Comparison of ENCODE assay signal across 9 cellular contexts in genomic region chr11:69089258-69089657, GRCh38. TPM values are rescaled to one million over a fixed set of nuclear protein-coding genes. Genes with fewer than 3 reads are reported as not detected.
A peak's percentile ranks its signal among the peaks of the same experiment; 100 is the strongest.
DNase-seq lines count a peak whose midpoint lies in the region; ATAC-seq, FAIRE-seq and TF ChIP-seq lines count a peak whose summit lies in the region.
"Had no signal": no experiment of that assay in that cellular context is flagged by ENCODE, and none has a peak within 500 bp of the region (broad histone marks: within the 10 kb centered on the region; RNA-seq: fewer than 3 reads in every experiment).

No MANE protein-coding gene starts in this region.

- H3K4me3 ChIP-seq in AG10803 (ENCODE audit: low read length), result no peak overlapping the region
- H3K4me3 ChIP-seq in astrocyte of the cerebellum (ENCODE audit: low read depth, low read length), result no peak overlapping the region
- H3K4me3 ChIP-seq: coronary artery had no signal

- H3K27me3 Mint-ChIP-seq in osteocyte (ENCODE audit: unreplicated experiment), result no peaks in the 10 kb centered on the region

- peaks cover 20% of the 10 kb centered on the region for H3K4me1 Mint-ChIP-seq in osteocyte (ENCODE audit: unreplicated experiment)

- in situ Hi-C loops in astrocyte of the cerebellum (cut with HindIII; ENCODE audit: low sequenced_read_pairs), result loop anchor here (25.0 kb wide), 1 partner anchor 452 kb away; no protein-coding TSS in a partner anchor

- peaks cover 9% of the 10 kb centered on the region for H3K36me3 Mint-ChIP-seq in osteocyte (ENCODE audit: unreplicated experiment)

- TF ChIP-seq POLR2A in GM12891 (IDR thresholded peaks at IDR 0.05; ENCODE audit: low read depth, low read length), result no peak

- peak; percentile 82 for DNase-seq in AG10803 (ENCODE audit: low read depth)
- DNase-seq in LoVo (ENCODE audit: low spot score), result peak; percentile 43
- peak; percentile 76 for DNase-seq in astrocyte of the cerebellum (ENCODE audit: low read depth)
- DNase-seq in islet precursor cell, result peak; percentile 75
- DNase-seq in osteocyte (ENCODE audit: extremely low spot score, unreplicated experiment), result no peak
- DNase-seq in NCI-H146 (lab: John Stamatoyannopoulos, UW), result no peak
- DNase-seq in GM12891 (ENCODE audit: insufficient read length, low spot score), result no peak

- TF ChIP-seq CTCF in AG10803 (conservative IDR thresholded peaks at IDR 0.05; ENCODE audit: low read length) (0 out of 2 replicates have a peak, but pooled peaks have one; percentile 0), astrocyte of the cerebellum (IDR thresholded peaks at IDR 0.05; ENCODE audit: low read depth, low read length, missing control alignments) (no peak), osteocyte (IDR thresholded peaks at IDR 0.05) (no peak)

- H3K4me3 Mint-ChIP-seq in osteocyte (ENCODE audit: unreplicated experiment), result no peak overlapping the region

- no peak for FAIRE-seq in GM12891 (lab: Jason Lieb, UNC)

- no peak for ATAC-seq in HG02884 (IDR thresholded peaks at IDR 0.05; ENCODE audit: unreplicated experiment)

- no peak overlapping the region for H3K27ac Mint-ChIP-seq in osteocyte (ENCODE audit: unreplicated experiment)

- no peaks in the 10 kb centered on the region for H3K9me3 Mint-ChIP-seq in osteocyte (ENCODE audit: unreplicated experiment)

TF ChIP-seq in GM12891, 5 proteins besides CTCF, POLR2A, EP300 and RAD21:
- TF ChIP-seq PAX5 (IDR thresholded peaks at IDR 0.05; ENCODE audit: insufficient read depth, low read length, severe bottlenecking) (no peak), POLR2AphosphoS5 (IDR thresholded peaks at IDR 0.05; ENCODE audit: low read depth, low read length) (no peak), SPI1 (IDR thresholded peaks at IDR 0.05; ENCODE audit: low read depth, low read length) (no peak), POU2F2 (IDR thresholded peaks at IDR 0.05; ENCODE audit: low read depth, low read length) (no peak), TAF1 (IDR thresholded peaks at IDR 0.05; ENCODE audit: low read depth, low read length) (no peak)

RNA-seq across cellular contexts. Expression of gene TPCN2, which starts 40.5 kb away (rescaled TPM):
- 21.0 and 22.4 TPM in 2 replicates for total RNA-seq in osteocyte
- 6.4 TPM for polyA plus RNA-seq in GM12891 (2012; ENCODE audit: low read depth, missing spikeins)

Comparison
In these comparisons a context has a peak if more than half of its experiments do, and no peak if none do; other contexts are left out.
1. DNase-seq: peak in AG10803 (single experiment), LoVo (single experiment), astrocyte of the cerebellum (single experiment) and islet precursor cell (single experiment); none in osteocyte (single experiment), NCI-H146 (single experiment) and GM12891 (single experiment).